Comparison of ENCODE assay signal across 21 cellular contexts in the genomic region with DNA sequence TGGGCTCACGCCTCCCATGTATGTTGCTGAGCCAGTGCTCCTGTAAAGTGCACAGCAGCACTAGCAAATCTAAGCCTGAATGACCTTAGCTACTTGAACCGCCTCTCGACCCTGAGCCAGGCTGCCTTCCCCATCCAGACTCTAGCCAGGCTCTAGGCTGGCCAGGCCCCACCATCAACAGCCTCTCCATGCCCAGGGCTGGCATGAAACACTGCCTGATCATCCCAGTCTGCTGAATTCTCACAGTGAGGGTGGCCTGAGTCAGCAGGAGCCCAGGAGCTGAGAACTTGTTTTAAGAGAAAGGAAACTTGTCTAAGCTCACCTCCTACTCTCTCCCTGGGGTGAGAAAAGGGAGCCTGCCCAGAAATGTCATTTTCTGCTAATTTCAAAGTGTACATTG.
DNase-seq lines count a peak whose midpoint lies in the region; ATAC-seq, FAIRE-seq and TF ChIP-seq lines count a peak whose summit lies in the region.
"Had no signal": no experiment of that assay in that cellular context is flagged by ENCODE, and none has a peak within 500 bp of the region (broad histone marks: within the 10 kb centered on the region; RNA-seq: fewer than 3 reads in every experiment).

No MANE protein-coding gene starts in this region.

- H3K9ac ChIP-seq in keratinocyte (ENCODE audit: control insufficient read depth, extremely low read depth, insufficient read depth, low read length): no peak overlapping the region
- H3K9ac ChIP-seq: KMS-11 had no signal

- no peak overlapping the region for H3K27ac ChIP-seq in coronary artery
- no peak overlapping the region for H3K27ac ChIP-seq in keratinocyte (ENCODE audit: control insufficient read depth, insufficient read depth, low read length)
- H3K27ac ChIP-seq in naive thymus-derived CD4-positive, alpha-beta T cell (ENCODE audit: low read depth, low read length): no peak overlapping the region
- H3K27ac ChIP-seq: A549, KMS-11, Peyer's patch had no signal

- H3K79me2 ChIP-seq in keratinocyte (ENCODE audit: control insufficient read depth, insufficient read depth, low read length): no peaks in the 10 kb centered on the region

- DNase-seq in MG63 (peak; percentile 72), coronary artery (ENCODE audit: low spot score) (peak; percentile 49), keratinocyte (ENCODE audit: low read depth, low spot score) (no peak), osteocyte (ENCODE audit: extremely low spot score, unreplicated experiment) (peak; percentile 51), H54 (ENCODE audit: insufficient read length, low spot score) (no peak)
- DNase-seq in activated CD4-positive, alpha-beta T cell treated with anti-CD3 and anti-CD28 coated beads, Interleukin-2, amount 10 ng/mL, durations not matched to agents 24 days and 14 days: no peak
- DNase-seq in naive thymus-derived CD4-positive, alpha-beta T cell: no peak
- DNase-seq: BE2C, DMS79, GOT3, IMR-90, MV-4-11, NCI-H1694, NCI-H2081, NCI-H2171, NCI-H524 treated with DMSO at 0.1 percent for 48 hours, NCI-H82, Peyer's patch had no signal

- no peak overlapping the region for H3K4me2 ChIP-seq in keratinocyte (ENCODE audit: control insufficient read depth, extremely low read depth, insufficient read depth, low read depth, low read length)
- H3K4me2 ChIP-seq: A549, KMS-11 had no signal

- TF ChIP-seq CTCF in coronary artery (IDR thresholded peaks at IDR 0.05) (no peak), keratinocyte (optimal IDR thresholded peaks at IDR 0.05 in 1 of 3, IDR thresholded peaks at IDR 0.05 in 1 of 3, conservative IDR thresholded peaks at IDR 0.05 in 1 of 3; ENCODE audit: extremely low read depth in 1 of 3, insufficient read depth in 2 of 3, low read length in 3 of 3) (no peak), osteocyte (IDR thresholded peaks at IDR 0.05) (no peak)

- POLR2A ChIA-PET in naive thymus-derived CD4-positive, alpha-beta T cell (lab: Charles Lee): no interaction called here

- H3K4me3 Mint-ChIP-seq in osteocyte (ENCODE audit: unreplicated experiment): no peak overlapping the region
- no peak overlapping the region for H3K4me3 Mint-ChIP-seq in activated CD4-positive, alpha-beta T cell treated with anti-CD3 and anti-CD28 coated beads, Interleukin-2, amount 10 ng/mL, durations not matched to agents 24 days and 14 days
- no peak overlapping the region for H3K4me3 Mint-ChIP-seq in naive thymus-derived CD4-positive, alpha-beta T cell

- CTCF ChIA-PET in naive thymus-derived CD4-positive, alpha-beta T cell (lab: Charles Lee): no interaction called here

- no peak overlapping the region for H3K27ac Mint-ChIP-seq in osteocyte (ENCODE audit: unreplicated experiment)
- H3K27ac Mint-ChIP-seq in activated CD4-positive, alpha-beta T cell treated with anti-CD3 and anti-CD28 coated beads, Interleukin-2, amount 10 ng/mL, durations not matched to agents 24 days and 14 days: no peak overlapping the region
- no peak overlapping the region for H3K27ac Mint-ChIP-seq in naive thymus-derived CD4-positive, alpha-beta T cell

- no peaks in the 10 kb centered on the region for H3K27me3 Mint-ChIP-seq in osteocyte (ENCODE audit: unreplicated experiment)
- H3K27me3 Mint-ChIP-seq in activated CD4-positive, alpha-beta T cell treated with anti-CD3 and anti-CD28 coated beads, Interleukin-2, amount 10 ng/mL, durations not matched to agents 24 days and 14 days: no peaks in the 10 kb centered on the region
- peaks cover 0 to 52% (median 21%) of the 10 kb centered on the region in 5 donors for H3K27me3 Mint-ChIP-seq in naive thymus-derived CD4-positive, alpha-beta T cell

- no peaks in the 10 kb centered on the region for H4K20me1 ChIP-seq in keratinocyte (ENCODE audit: control insufficient read depth, extremely low read depth, insufficient read depth, low read length)

- FAIRE-seq in keratinocyte (lab: Jason Lieb, UNC) (peak; percentile 20), H54 (lab: Jason Lieb, UNC) (no peak)
- FAIRE-seq: A549 had no signal

- H3K9me3 ChIP-seq in MG63 (no peaks in the 10 kb centered on the region), keratinocyte (ENCODE audit: control insufficient read depth, low read depth, low read length) (peaks cover 5% of the 10 kb centered on the region)
- no peaks in the 10 kb centered on the region for H3K9me3 ChIP-seq in naive thymus-derived CD4-positive, alpha-beta T cell (ENCODE audit: control insufficient read depth in 2 of 3, low read length in 3 of 3)
- H3K9me3 ChIP-seq: A549, BE2C, Peyer's patch had no signal

- H3K4me3 ChIP-seq in MG63: no peak overlapping the region
- no peak overlapping the region for H3K4me3 ChIP-seq in coronary artery
- no peak overlapping the region for H3K4me3 ChIP-seq in keratinocyte (ENCODE audit: control insufficient read depth in 2 of 3, extremely low read depth in 1 of 3, insufficient read depth in 2 of 3, low read depth in 1 of 3, low read length in 3 of 3)
- H3K4me3 ChIP-seq in naive thymus-derived CD4-positive, alpha-beta T cell (ENCODE audit: low read length): no peak overlapping the region
- H3K4me3 ChIP-seq: A549, Peyer's patch had no signal

- H3K9me3 Mint-ChIP-seq in osteocyte (ENCODE audit: unreplicated experiment): no peaks in the 10 kb centered on the region
- H3K9me3 Mint-ChIP-seq in activated CD4-positive, alpha-beta T cell treated with anti-CD3 and anti-CD28 coated beads, Interleukin-2, amount 10 ng/mL, durations not matched to agents 24 days and 14 days: peaks cover 4% of the 10 kb centered on the region
- H3K9me3 Mint-ChIP-seq in naive thymus-derived CD4-positive, alpha-beta T cell: peaks cover 0 to 13% (median 0%) of the 10 kb centered on the region in 11 donors

- no peak for ATAC-seq in naive thymus-derived CD4-positive, alpha-beta T cell
- no peak for ATAC-seq in GM19023 (IDR thresholded peaks at IDR 0.05; ENCODE audit: unreplicated experiment)
- ATAC-seq: A549 had no signal

- no peaks in the 10 kb centered on the region for H3K9me1 ChIP-seq in keratinocyte (ENCODE audit: control insufficient read depth, extremely low read depth, insufficient read depth, low read length)

- dilution Hi-C loops in keratinocyte (cut with MboI; ENCODE audit: extremely low pct_ligation_motif_present, low sequenced_read_pairs): no loop called here

- H3K36me3 Mint-ChIP-seq in osteocyte (ENCODE audit: unreplicated experiment): no peaks in the 10 kb centered on the region
- no peaks in the 10 kb centered on the region for H3K36me3 Mint-ChIP-seq in activated CD4-positive, alpha-beta T cell treated with anti-CD3 and anti-CD28 coated beads, Interleukin-2, amount 10 ng/mL, durations not matched to agents 24 days and 14 days (ENCODE audit: low read depth)
- peaks cover 0 to 5% (median 0%) of the 10 kb centered on the region in 5 donors for H3K36me3 Mint-ChIP-seq in naive thymus-derived CD4-positive, alpha-beta T cell

- no peak for TF ChIP-seq POLR2A in H54 (IDR thresholded peaks at IDR 0.05; ENCODE audit: low read depth, low read length)

- H3K36me3 ChIP-seq in MG63: no peaks in the 10 kb centered on the region
- H3K36me3 ChIP-seq in keratinocyte (ENCODE audit: control insufficient read depth in 2 of 2, extremely low read depth in 1 of 2, insufficient read depth in 2 of 2, low read length in 2 of 2): no peaks in the 10 kb centered on the region
- H3K36me3 ChIP-seq in naive thymus-derived CD4-positive, alpha-beta T cell (ENCODE audit: control insufficient read depth in 2 of 3, insufficient read depth in 3 of 3, low read length in 3 of 3): no peaks in the 10 kb centered on the region
- H3K36me3 ChIP-seq: BE2C, Peyer's patch had no signal

- peaks cover 15% of the 10 kb centered on the region for H3K4me1 ChIP-seq in keratinocyte (ENCODE audit: control insufficient read depth, extremely low read depth, insufficient read depth, low read length)
- no peaks in the 10 kb centered on the region for H3K4me1 ChIP-seq in naive thymus-derived CD4-positive, alpha-beta T cell (ENCODE audit: control insufficient read depth in 2 of 2, insufficient read depth in 2 of 2, low read length in 2 of 2)
- H3K4me1 ChIP-seq: BE2C, Peyer's patch had no signal

- no peak overlapping the region for H2AFZ ChIP-seq in keratinocyte (ENCODE audit: control insufficient read depth, low read length)

- intact Hi-C loops in activated CD4-positive, alpha-beta T cell treated with anti-CD3 and anti-CD28 coated beads, Interleukin-2, amount 10 ng/mL, durations not matched to agents 24 days and 14 days (cut with micrococcal nuclease): no loop called here
- intact Hi-C loops in naive thymus-derived CD4-positive, alpha-beta T cell (cut with micrococcal nuclease): no loop called here

- H3K27me3 ChIP-seq in MG63 (no peaks in the 10 kb centered on the region), keratinocyte (ENCODE audit: control insufficient read depth, extremely low read depth, insufficient read depth, low read length) (peaks cover 14% of the 10 kb centered on the region)
- no peaks in the 10 kb centered on the region for H3K27me3 ChIP-seq in naive thymus-derived CD4-positive, alpha-beta T cell (ENCODE audit: control insufficient read depth in 2 of 2, insufficient read depth in 2 of 2, low read length in 2 of 2)
- H3K27me3 ChIP-seq: BE2C, Peyer's patch had no signal

- peaks cover 4% of the 10 kb centered on the region for H3K4me1 Mint-ChIP-seq in osteocyte (ENCODE audit: unreplicated experiment)
- no peaks in the 10 kb centered on the region for H3K4me1 Mint-ChIP-seq in activated CD4-positive, alpha-beta T cell treated with anti-CD3 and anti-CD28 coated beads, Interleukin-2, amount 10 ng/mL, durations not matched to agents 24 days and 14 days
- peaks cover 0 to 5% (median 0%) of the 10 kb centered on the region in 7 donors for H3K4me1 Mint-ChIP-seq in naive thymus-derived CD4-positive, alpha-beta T cell

Comparison
In these comparisons a context has a peak if more than half of its experiments do, and no peak if none do; other contexts are left out.
1. DNase-seq: peak in MG63 (single experiment), coronary artery (single experiment) and osteocyte (single experiment); none in keratinocyte (single experiment), H54 (single experiment), activated CD4-positive, alpha-beta T cell treated with anti-CD3 and anti-CD28 coated beads, Interleukin-2, amount 10 ng/mL, durations not matched to agents 24 days and 14 days (single experiment) and naive thymus-derived CD4-positive, alpha-beta T cell (0 of 9).